ENCODE assay signal across 13 cellular contexts in the genomic region with DNA sequence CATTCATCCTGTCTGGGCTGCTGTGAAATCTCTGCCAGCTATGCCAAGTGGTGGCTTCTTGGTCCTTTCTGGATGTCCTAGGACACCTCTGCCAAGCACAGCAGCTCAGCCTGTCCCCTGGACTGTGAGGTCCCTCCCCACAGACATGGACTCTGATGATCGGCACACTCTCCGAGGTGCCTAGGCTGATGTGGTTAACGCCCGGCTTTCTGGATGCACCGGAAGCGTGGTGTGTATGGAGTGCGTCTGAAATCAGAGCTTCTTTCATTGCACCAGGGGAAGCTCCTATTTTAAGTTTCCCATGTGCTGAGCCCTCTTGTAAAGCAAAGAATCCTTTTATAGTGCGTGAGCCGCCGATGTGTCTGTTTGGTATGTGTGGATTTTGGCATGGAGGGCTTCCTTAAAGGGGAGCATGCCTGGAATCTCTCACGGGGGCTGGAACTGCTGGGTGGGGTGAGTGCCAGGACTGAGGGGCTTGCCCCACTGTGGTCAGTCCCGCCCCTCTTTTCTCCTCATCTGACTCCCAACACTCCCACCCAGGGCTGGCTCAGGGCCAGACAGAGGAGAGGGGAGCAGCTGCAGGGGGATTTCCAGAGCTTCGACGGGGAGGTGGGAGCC. TPM values are rescaled to one million over a fixed set of nuclear protein-coding genes. Genes with fewer than 3 reads are reported as not detected.
A peak's percentile ranks its signal among the peaks of the same experiment; 100 is the strongest.
DNase-seq lines count a peak whose midpoint lies in the region; ATAC-seq and TF ChIP-seq lines count a peak whose summit lies in the region.
"Had no signal": no experiment of that assay in that cellular context is flagged by ENCODE, and none has a peak within 500 bp of the region (broad histone marks: within the 10 kb centered on the region; RNA-seq: fewer than 3 reads in every experiment).

No MANE protein-coding gene starts in this region.

- H3K9me3 Mint-ChIP-seq in stimulated activated effector memory CD8-positive, alpha-beta T cell treated with anti-CD3 and anti-CD28 coated beads, Interleukin-12 subunit alpha, Interleukin-12 subunit beta, amount 100 ng/mL, for 72 hours: no peaks in the 10 kb centered on the region
- H3K9me3 Mint-ChIP-seq: activated CD4-positive, alpha-beta T cell treated with anti-CD3 and anti-CD28 coated beads, Interleukin-2, amount 10 ng/mL, durations not matched to agents 24 days and 14 days; activated naive CD4-positive, alpha-beta T cell treated with anti-CD3 and anti-CD28 coated beads, Interleukin-2, amount 50 U/mL, for 72 hours; naive thymus-derived CD8-positive, alpha-beta T cell had no signal

- H3K36me3 Mint-ChIP-seq in stimulated activated effector memory CD8-positive, alpha-beta T cell treated with anti-CD3 and anti-CD28 coated beads, Interleukin-12 subunit alpha, Interleukin-12 subunit beta, amount 100 ng/mL, for 72 hours: no peaks in the 10 kb centered on the region
- H3K36me3 Mint-ChIP-seq: activated naive CD4-positive, alpha-beta T cell treated with anti-CD3 and anti-CD28 coated beads, Interleukin-2, amount 50 U/mL, for 72 hours had no signal

- H3K27ac ChIP-seq in spleen: peak overlapping the region in 6 of 8 donors; percentile 15 to 54 (median 42)

- no peak overlapping the region for H3K27ac Mint-ChIP-seq in stimulated activated effector memory CD8-positive, alpha-beta T cell treated with anti-CD3 and anti-CD28 coated beads, Interleukin-12 subunit alpha, Interleukin-12 subunit beta, amount 100 ng/mL, for 72 hours
- H3K27ac Mint-ChIP-seq: activated CD4-positive, alpha-beta T cell treated with anti-CD3 and anti-CD28 coated beads, Interleukin-2, amount 10 ng/mL, durations not matched to agents 24 days and 14 days; activated naive CD4-positive, alpha-beta T cell treated with anti-CD3 and anti-CD28 coated beads, Interleukin-2, amount 50 U/mL, for 72 hours had no signal

- H3K4me3 Mint-ChIP-seq in stimulated activated effector memory CD8-positive, alpha-beta T cell treated with anti-CD3 and anti-CD28 coated beads, Interleukin-12 subunit alpha, Interleukin-12 subunit beta, amount 100 ng/mL, for 72 hours: no peak overlapping the region
- H3K4me3 Mint-ChIP-seq: activated CD4-positive, alpha-beta T cell treated with anti-CD3 and anti-CD28 coated beads, Interleukin-2, amount 10 ng/mL, durations not matched to agents 24 days and 14 days had no signal

- intact Hi-C loops in left ventricle myocardium superior (cut with micrococcal nuclease): loop anchor here (5.0 kb wide), 1 partner anchor 66 kb away; no protein-coding TSS in a partner anchor
- intact Hi-C loops in spleen (cut with DNase I; ENCODE audit: low total_unique reads): loop anchor here (10.0 kb wide), 1 partner anchor 63 kb away; no protein-coding TSS in a partner anchor

- peaks cover 6 to 86% (median 52%) of the 10 kb centered on the region in 6 donors for H3K4me1 ChIP-seq in spleen

- no peak overlapping the region for H3K4me3 ChIP-seq in astrocyte of the spinal cord (ENCODE audit: low read depth, low read length)
- H3K4me3 ChIP-seq in spleen: no peak overlapping the region

- TF ChIP-seq POLR2A in spleen (IDR thresholded peaks at IDR 0.05): no peak

- peaks cover 0 to 100% (median 21%) of the 10 kb centered on the region in 7 donors for H3K27me3 ChIP-seq in spleen (replicated peaks in 1 of 7)

- TF ChIP-seq CTCF in astrocyte of the spinal cord (IDR thresholded peaks at IDR 0.05; ENCODE audit: low read depth, low read length) (no peak), spleen (IDR thresholded peaks at IDR 0.05 in 8 of 11, conservative IDR thresholded peaks at IDR 0.05 in 3 of 11) (no peak)

- H3K9me3 ChIP-seq in spleen: no peaks in the 10 kb centered on the region

- peak; percentile 67 for DNase-seq in GM03348 (ENCODE audit: low spot score)
- peak; percentile 50 for DNase-seq in astrocyte of the spinal cord (ENCODE audit: low read depth, low spot score)
- DNase-seq in left ventricle myocardium superior: no peak
- no peak for DNase-seq in spleen
- no peak for DNase-seq in stimulated activated effector memory CD8-positive, alpha-beta T cell treated with anti-CD3 and anti-CD28 coated beads, Interleukin-12 subunit alpha, Interleukin-12 subunit beta, amount 100 ng/mL, for 72 hours (ENCODE audit: low spot score in 2 of 2)
- no peak for DNase-seq in NCI-H2196 (lab: John Stamatoyannopoulos, UW; ENCODE audit: unreplicated experiment)
- no peak for DNase-seq in putamen (ENCODE audit: low spot score)
- DNase-seq: activated CD4-positive, alpha-beta T cell treated with anti-CD3 and anti-CD28 coated beads, Interleukin-2, amount 10 ng/mL, durations not matched to agents 24 days and 14 days; naive thymus-derived CD8-positive, alpha-beta T cell; NCI-H1930; stimulated activated CD4-positive, alpha-beta T cell treated with anti-CD3 and anti-CD28 coated beads, Interleukin-4, amount 100 ng/mL, for 4 hours had no signal

- H3K36me3 ChIP-seq in spleen: no peaks in the 10 kb centered on the region

- peaks cover 23% of the 10 kb centered on the region for H3K4me1 Mint-ChIP-seq in stimulated activated effector memory CD8-positive, alpha-beta T cell treated with anti-CD3 and anti-CD28 coated beads, Interleukin-12 subunit alpha, Interleukin-12 subunit beta, amount 100 ng/mL, for 72 hours

- ATAC-seq in left ventricle myocardium superior (peak; percentile 11), GM18873 (IDR thresholded peaks at IDR 0.05; ENCODE audit: low FRiP score, unreplicated experiment) (no peak)
- no peak for ATAC-seq in stimulated activated effector memory CD8-positive, alpha-beta T cell treated with anti-CD3 and anti-CD28 coated beads, Interleukin-12 subunit alpha, Interleukin-12 subunit beta, amount 100 ng/mL, for 72 hours
- ATAC-seq: activated naive CD4-positive, alpha-beta T cell treated with anti-CD3 and anti-CD28 coated beads, Interleukin-2, amount 50 U/mL, for 72 hours; naive thymus-derived CD8-positive, alpha-beta T cell had no signal

- 27 to 43% (median 40%) methylated on average over 14 of the region's 14 CpGs for WGBS in spleen, 5 donors

- in situ Hi-C loops in astrocyte of the spinal cord (cut with HindIII; ENCODE audit: low sequenced_read_pairs): no loop called here

RNA-seq across cellular contexts. Expression of a gene that starts 6.9 kb away (rescaled TPM):
- total RNA-seq in left ventricle myocardium superior (70.3 TPM), spleen (100 to 1,000 TPM in 4 of 7 donors, 10 to 100 TPM in 3; 60.5 to 250 (median 109) TPM)
- 10 to 100 TPM in 1 of 3 donors, 1 to 10 TPM in 2; 7.5 to 35.4 (median 9.0) TPM for polyA plus RNA-seq in spleen
- total RNA-seq: naive thymus-derived CD8-positive, alpha-beta T cell had no signal

Comparison
In these comparisons a context has a peak if more than half of its experiments do, and no peak if none do; other contexts are left out.
1. DNase-seq: peak in GM03348 (single experiment) and astrocyte of the spinal cord (single experiment); none in left ventricle myocardium superior (single experiment), spleen (single experiment), stimulated activated effector memory CD8-positive, alpha-beta T cell treated with anti-CD3 and anti-CD28 coated beads, Interleukin-12 subunit alpha, Interleukin-12 subunit beta, amount 100 ng/mL, for 72 hours (0 of 2), NCI-H2196 (single experiment) and putamen (single experiment).